Comparison of ENCODE assay signal across 17 cellular contexts in the genomic region with DNA sequence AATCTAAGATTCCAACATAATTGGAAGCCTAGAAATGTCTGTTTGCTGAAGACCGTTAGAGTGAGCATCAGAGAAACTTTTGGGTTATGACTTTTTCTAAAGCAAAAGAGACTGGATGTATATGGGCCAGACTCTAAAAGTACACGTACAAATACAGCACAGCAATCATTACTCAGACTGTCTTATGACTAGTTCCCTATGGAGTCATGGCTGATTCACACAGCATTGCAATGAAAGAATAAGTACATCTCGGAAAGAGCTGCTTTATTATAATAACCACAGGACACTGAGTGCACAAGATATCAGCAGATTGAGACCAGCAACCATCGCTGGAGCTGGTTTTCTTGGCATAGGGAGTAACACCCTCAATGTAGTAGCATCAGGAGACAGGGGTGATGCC.
DNase-seq lines count a peak whose midpoint lies in the region; ATAC-seq, FAIRE-seq and TF ChIP-seq lines count a peak whose summit lies in the region.
"Had no signal": no experiment of that assay in that cellular context is flagged by ENCODE, and none has a peak within 500 bp of the region (broad histone marks: within the 10 kb centered on the region; RNA-seq: fewer than 3 reads in every experiment).

No MANE protein-coding gene starts in this region.

- H3K79me2 ChIP-seq in endothelial cell of umbilical vein (ENCODE audit: control insufficient read depth, insufficient read depth, low read length), result no peaks in the 10 kb centered on the region

- peak; percentile 86 for DNase-seq in EH (ENCODE audit: low read depth)
- peak; percentile 83 for DNase-seq in RKO (ENCODE audit: low spot score)
- DNase-seq in endothelial cell of umbilical vein (ENCODE audit: low read depth, low spot score), result peak; percentile 30
- DNase-seq in myocyte (ENCODE audit: low read depth), result peak; percentile 3
- DNase-seq in sigmoid colon, result no peak
- no peak for DNase-seq in cardiac septum (ENCODE audit: low spot score)
- no peak for DNase-seq in natural killer cell treated with Interleukin-12 subunit alpha and Interleukin-12 subunit beta and Interleukin-15 and Interleukin-18, amount 100 ng/mL, for 72 hours (ENCODE audit: low spot score)
- DNase-seq: activated CD4-positive, alpha-beta T cell treated with anti-CD3 and anti-CD28 coated beads for 48 hours; activated T-cell treated with anti-CD3 and anti-CD28 coated beads, Interleukin-2, amount 50 U/mL, for 72 hours; amygdala; head of caudate nucleus; left cardiac atrium; NCI-H1436 treated with DMSO at 0.1 percent for 48 hours; NCI-H524 had no signal

- CTCF ChIA-PET in endothelial cell of umbilical vein (lab: Charles Lee), result interaction anchor here (0.7 to 0.8 kb wide), 2 partner anchors 9 to 11 kb away, joined by 3 to 4 read pairs; no protein-coding TSS in a partner anchor

- no peaks in the 10 kb centered on the region for H3K36me3 Mint-ChIP-seq in natural killer cell treated with Interleukin-12 subunit alpha and Interleukin-12 subunit beta and Interleukin-15 and Interleukin-18, amount 100 ng/mL, for 72 hours
- H3K36me3 Mint-ChIP-seq: CD14-positive monocyte, type B pancreatic cell had no signal

- no peak overlapping the region for H3K4me3 ChIP-seq in endothelial cell of umbilical vein (replicated peaks in 1 of 3; ENCODE audit: insufficient read depth in 1 of 3, low read depth in 1 of 3, low read length in 3 of 3)
- no peak overlapping the region for H3K4me3 ChIP-seq in sigmoid colon

- no peaks in the 10 kb centered on the region for H3K9me1 ChIP-seq in endothelial cell of umbilical vein (replicated peaks; ENCODE audit: control insufficient read depth, extremely low read depth, insufficient read depth, low read length)

- peaks cover 22% of the 10 kb centered on the region for H3K9me3 Mint-ChIP-seq in natural killer cell treated with Interleukin-12 subunit alpha and Interleukin-12 subunit beta and Interleukin-15 and Interleukin-18, amount 100 ng/mL, for 72 hours

- H3K27ac ChIP-seq in endothelial cell of umbilical vein (ENCODE audit: insufficient read depth, low read depth, low read length) (no peak overlapping the region), sigmoid colon (no peak overlapping the region)

- BruUV-seq in endothelial cell of umbilical vein (replicated peaks; lab: Mats Ljungman, UMichigan), result no TSS peak

- POLR2A ChIA-PET in endothelial cell of umbilical vein (lab: Charles Lee), result no interaction called here

- dilution Hi-C loops in endothelial cell of umbilical vein (cut with MboI; ENCODE audit: extremely low pct_ligation_motif_present, low sequenced_read_pairs), result no loop called here

- H3K4me3 Mint-ChIP-seq in natural killer cell treated with Interleukin-12 subunit alpha and Interleukin-12 subunit beta and Interleukin-15 and Interleukin-18, amount 100 ng/mL, for 72 hours, result no peak overlapping the region
- H3K4me3 Mint-ChIP-seq: activated T-cell treated with anti-CD3 and anti-CD28 coated beads, Interleukin-2, amount 50 U/mL, for 72 hours; CD14-positive monocyte; type B pancreatic cell had no signal

- TF ChIP-seq EP300 in sigmoid colon (IDR thresholded peaks at IDR 0.05), result no peak

- TF ChIP-seq CTCF in endothelial cell of umbilical vein (IDR thresholded peaks at IDR 0.05; ENCODE audit: extremely low read depth in 1 of 2, insufficient read depth in 1 of 2, low read depth in 1 of 2, low read length in 2 of 2), result no peak
- TF ChIP-seq CTCF in sigmoid colon (IDR thresholded peaks at IDR 0.05), result no peak

- no peaks in the 10 kb centered on the region for H3K4me1 Mint-ChIP-seq in natural killer cell treated with Interleukin-12 subunit alpha and Interleukin-12 subunit beta and Interleukin-15 and Interleukin-18, amount 100 ng/mL, for 72 hours (ENCODE audit: low read depth in 2 of 2)
- H3K4me1 Mint-ChIP-seq: CD14-positive monocyte had no signal

- H3K27ac Mint-ChIP-seq in natural killer cell treated with Interleukin-12 subunit alpha and Interleukin-12 subunit beta and Interleukin-15 and Interleukin-18, amount 100 ng/mL, for 72 hours, result no peak overlapping the region
- H3K27ac Mint-ChIP-seq: activated T-cell treated with anti-CD3 and anti-CD28 coated beads, Interleukin-2, amount 50 U/mL, for 72 hours; CD14-positive monocyte; type B pancreatic cell had no signal

- H3K9me3 ChIP-seq in endothelial cell of umbilical vein (replicated peaks; ENCODE audit: control insufficient read depth, insufficient read depth, low read length) (no peaks in the 10 kb centered on the region), sigmoid colon (no peaks in the 10 kb centered on the region)

- intact Hi-C loops in endothelial cell of umbilical vein (cut with micrococcal nuclease) (no loop called here), sigmoid colon (cut with DNase I) (no loop called here), cardiac septum (cut with DNase I) (no loop called here)

- H3K4me2 ChIP-seq in endothelial cell of umbilical vein (ENCODE audit: insufficient read depth, low read length), result no peak overlapping the region

- H3K36me3 ChIP-seq in endothelial cell of umbilical vein (ENCODE audit: control insufficient read depth in 2 of 2, extremely low read depth in 1 of 2, insufficient read depth in 2 of 2, low read length in 2 of 2) (no peaks in the 10 kb centered on the region), sigmoid colon (no peaks in the 10 kb centered on the region)

- FAIRE-seq in endothelial cell of umbilical vein (lab: Jason Lieb, UNC), result no peak

- TF ChIP-seq POLR2A in endothelial cell of umbilical vein (IDR thresholded peaks at IDR 0.05; ENCODE audit: low read depth, low read length), result no peak
- no peak for TF ChIP-seq POLR2A in sigmoid colon (IDR thresholded peaks at IDR 0.05)

- no peaks in the 10 kb centered on the region for H3K27me3 Mint-ChIP-seq in natural killer cell treated with Interleukin-12 subunit alpha and Interleukin-12 subunit beta and Interleukin-15 and Interleukin-18, amount 100 ng/mL, for 72 hours
- H3K27me3 Mint-ChIP-seq: type B pancreatic cell had no signal

- H3K4me1 ChIP-seq in endothelial cell of umbilical vein (ENCODE audit: control insufficient read depth, extremely low read depth, insufficient read depth, low read length), result no peaks in the 10 kb centered on the region
- no peaks in the 10 kb centered on the region for H3K4me1 ChIP-seq in sigmoid colon

- 82 to 86% methylated on average over 4 of the region's 4 CpGs for WGBS in sigmoid colon, 2 donors

- H3K27me3 ChIP-seq in endothelial cell of umbilical vein (ENCODE audit: control insufficient read depth in 2 of 2, insufficient read depth in 2 of 2, low read length in 2 of 2), result no peaks in the 10 kb centered on the region
- H3K27me3 ChIP-seq in sigmoid colon, result no peaks in the 10 kb centered on the region

- no peak overlapping the region for H3K9ac ChIP-seq in endothelial cell of umbilical vein (replicated peaks; ENCODE audit: extremely low read depth, insufficient read depth, low read length)

- no peaks in the 10 kb centered on the region for H4K20me1 ChIP-seq in endothelial cell of umbilical vein (replicated peaks; ENCODE audit: control insufficient read depth, extremely low read depth, insufficient read depth, low read length)

- H2AFZ ChIP-seq in endothelial cell of umbilical vein (ENCODE audit: low read depth, low read length), result peak overlapping the region; percentile 46

- ATAC-seq in HG03139 (IDR thresholded peaks at IDR 0.05; ENCODE audit: unreplicated experiment), result no peak
- ATAC-seq in natural killer cell treated with Interleukin-12 subunit alpha and Interleukin-12 subunit beta and Interleukin-15 and Interleukin-18, amount 100 ng/mL, for 72 hours, result no peak
- ATAC-seq: activated T-cell treated with anti-CD3 and anti-CD28 coated beads, Interleukin-2, amount 50 U/mL, for 72 hours; left cardiac atrium had no signal

TF ChIP-seq in endothelial cell of umbilical vein, 7 proteins besides CTCF, POLR2A, EP300 and RAD21:
- no peak for TF ChIP-seq EZH2 (IDR thresholded peaks at IDR 0.05; ENCODE audit: borderline replicate concordance, low read depth, low read length, severe bottlenecking)
- no peak for TF ChIP-seq GATA2 (IDR thresholded peaks at IDR 0.05; ENCODE audit: insufficient read depth, insufficient read length, low read depth, low read length)
- TF ChIP-seq FOS (IDR thresholded peaks at IDR 0.05; ENCODE audit: borderline replicate concordance, insufficient read depth, low read length), result peak; percentile 39

Comparison
In these comparisons a context has a peak if more than half of its experiments do, and no peak if none do; other contexts are left out.
1. DNase-seq: peak in EH (single experiment), RKO (single experiment), endothelial cell of umbilical vein (single experiment) and myocyte (single experiment); none in sigmoid colon (single experiment), cardiac septum (single experiment) and natural killer cell treated with Interleukin-12 subunit alpha and Interleukin-12 subunit beta and Interleukin-15 and Interleukin-18, amount 100 ng/mL, for 72 hours (single experiment).